28 cellular contexts compared by ENCODE assay signal in the genomic region with DNA sequence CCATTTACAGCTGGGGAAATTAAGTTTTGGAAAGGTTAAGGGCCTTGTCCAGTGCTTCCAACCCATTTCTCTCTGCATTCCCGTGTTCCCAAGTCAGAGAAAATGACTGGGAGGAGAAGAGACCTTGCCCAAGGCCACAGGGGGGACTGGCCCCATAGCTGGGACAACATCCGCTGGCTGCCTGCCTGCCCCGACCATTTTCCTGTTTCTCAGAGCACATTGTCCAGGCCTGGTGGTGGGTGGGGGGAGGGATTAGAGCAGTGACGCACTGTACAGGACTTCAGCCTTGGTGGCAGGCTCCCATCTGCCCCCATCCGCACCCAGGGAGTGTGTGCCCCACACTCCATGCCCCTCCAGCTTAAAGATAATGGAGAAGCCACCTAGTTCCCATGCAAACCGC. TPM values are rescaled to one million over a fixed set of nuclear protein-coding genes. Genes with fewer than 3 reads are reported as not detected.
DNase-seq lines count a peak whose midpoint lies in the region; ATAC-seq and TF ChIP-seq lines count a peak whose summit lies in the region.
"Had no signal": no experiment of that assay in that cellular context is flagged by ENCODE, and none has a peak within 500 bp of the region (broad histone marks: within the 10 kb centered on the region; RNA-seq: fewer than 3 reads in every experiment).

No MANE protein-coding gene starts in this region.

- H3K4me1 ChIP-seq in osteoblast (ENCODE audit: insufficient read depth, low read length) = no peaks in the 10 kb centered on the region
- H3K4me1 ChIP-seq: right lobe of liver had no signal

- H3K4me3 Mint-ChIP-seq in endothelial cell (ENCODE audit: unreplicated experiment) = no peak overlapping the region
- H3K4me3 Mint-ChIP-seq: activated T-helper 17 cell treated with anti-CD3 and anti-CD28 coated beads, Interleukin-2, amount 50 U/mL, for 72 hours; CD8-positive, alpha-beta T cell; IgD-negative memory B cell; T-helper 1 cell treated with Interleukin-12 subunit alpha and Interleukin-12 subunit beta and Interleukin-4 antibody, amounts not matched to agents 30 μg/mL and 1 μg/mL, for 36 hours had no signal

- no peak overlapping the region for H3K4me2 ChIP-seq in osteoblast (ENCODE audit: insufficient read depth, low read length)

- no peak for TF ChIP-seq CTCF in endothelial cell (IDR thresholded peaks at IDR 0.05; ENCODE audit: unreplicated experiment)
- TF ChIP-seq CTCF in osteoblast (IDR thresholded peaks at IDR 0.05; ENCODE audit: extremely low read depth, low read depth, low read length) = no peak

- no peaks in the 10 kb centered on the region for H3K27me3 ChIP-seq in osteoblast (ENCODE audit: insufficient read depth, low read length)
- H3K27me3 ChIP-seq: right lobe of liver, tibial nerve had no signal

- peaks cover 10% of the 10 kb centered on the region for H3K27me3 Mint-ChIP-seq in endothelial cell (ENCODE audit: unreplicated experiment)
- H3K27me3 Mint-ChIP-seq: activated T-helper 17 cell treated with anti-CD3 and anti-CD28 coated beads, Interleukin-2, amount 50 U/mL, for 72 hours; IgD-negative memory B cell had no signal

- DNase-seq in D341Med (ENCODE audit: low spot score) = peak; percentile 24
- DNase-seq in endothelial cell (ENCODE audit: low spot score) = no peak
- DNase-seq in osteoblast (ENCODE audit: insufficient read length, low spot score, missing footprints) = peak; percentile 89
- no peak for DNase-seq in AG08396 (ENCODE audit: low spot score)
- no peak for DNase-seq in activated T-cell treated with anti-CD3 and anti-CD28 coated beads for 4 hours
- DNase-seq: activated CD4-positive, CD25-positive, alpha-beta regulatory T cell; activated naive CD4-positive, alpha-beta T cell treated with anti-CD3 and anti-CD28 coated beads, Interleukin-2, amount 50 U/mL, for 16 hours; cortex of kidney; DMS 273 treated with DMSO at 0.1 percent for 48 hours; GDM1; NCI-H146; stimulated activated CD4-positive, alpha-beta T cell treated with anti-CD3 and anti-CD28 coated beads, Interleukin-4, amount 100 ng/mL, for 24 hours had no signal

- peaks cover 22% of the 10 kb centered on the region for H3K4me1 Mint-ChIP-seq in endothelial cell (ENCODE audit: unreplicated experiment)
- H3K4me1 Mint-ChIP-seq: activated T-helper 17 cell treated with anti-CD3 and anti-CD28 coated beads, Interleukin-2, amount 50 U/mL, for 72 hours had no signal

- no peak overlapping the region for H2AFZ ChIP-seq in osteoblast (ENCODE audit: low read length)

- H4K20me1 ChIP-seq in osteoblast (ENCODE audit: insufficient read depth, low read length) = no peaks in the 10 kb centered on the region

- no peak overlapping the region for H3K27ac ChIP-seq in osteoblast (ENCODE audit: low read depth, low read length)
- H3K27ac ChIP-seq: right lobe of liver, RWPE1, tibial nerve had no signal

- H3K9me3 Mint-ChIP-seq in endothelial cell (ENCODE audit: unreplicated experiment) = no peaks in the 10 kb centered on the region
- H3K9me3 Mint-ChIP-seq: activated T-helper 17 cell treated with anti-CD3 and anti-CD28 coated beads, Interleukin-2, amount 50 U/mL, for 72 hours; CD8-positive, alpha-beta T cell; IgD-negative memory B cell had no signal

- H3K9me3 ChIP-seq in osteoblast (ENCODE audit: low read depth, low read length) = no peaks in the 10 kb centered on the region
- H3K9me3 ChIP-seq: right lobe of liver had no signal

- no peaks in the 10 kb centered on the region for H3K79me2 ChIP-seq in osteoblast (ENCODE audit: insufficient read depth, low read length)

- no peak overlapping the region for H3K4me3 ChIP-seq in osteoblast (ENCODE audit: insufficient read depth, low read length)
- H3K4me3 ChIP-seq: right lobe of liver, tibial nerve had no signal

- peaks cover 3% of the 10 kb centered on the region for H3K36me3 Mint-ChIP-seq in endothelial cell (ENCODE audit: low read depth, unreplicated experiment)
- H3K36me3 Mint-ChIP-seq: CD8-positive, alpha-beta T cell had no signal

- no peaks in the 10 kb centered on the region for H3K36me3 ChIP-seq in osteoblast (ENCODE audit: insufficient read depth, low read length)
- H3K36me3 ChIP-seq: right lobe of liver, tibial nerve had no signal

- peak overlapping the region; percentile 64 for H3K27ac Mint-ChIP-seq in endothelial cell (ENCODE audit: unreplicated experiment)
- H3K27ac Mint-ChIP-seq: activated T-helper 17 cell treated with anti-CD3 and anti-CD28 coated beads, Interleukin-2, amount 50 U/mL, for 72 hours; CD8-positive, alpha-beta T cell; IgD-negative memory B cell; progenitor cell of endocrine pancreas; T-helper 1 cell treated with Interleukin-12 subunit alpha and Interleukin-12 subunit beta and Interleukin-4 antibody, amounts not matched to agents 30 μg/mL and 1 μg/mL, for 36 hours had no signal

- ATAC-seq in HG03520 (IDR thresholded peaks at IDR 0.05; ENCODE audit: unreplicated experiment) (no peak), HG03139 (IDR thresholded peaks at IDR 0.05; ENCODE audit: unreplicated experiment) (no peak)
- ATAC-seq: activated T-helper 17 cell treated with anti-CD3 and anti-CD28 coated beads, Interleukin-2, amount 50 U/mL, for 72 hours; CD8-positive, alpha-beta T cell; esophagus mucosa; HCT116 had no signal

TF ChIP-seq in PFSK-1, 5 proteins besides CTCF, POLR2A, EP300 and RAD21:
- TF ChIP-seq, protein P1, sequence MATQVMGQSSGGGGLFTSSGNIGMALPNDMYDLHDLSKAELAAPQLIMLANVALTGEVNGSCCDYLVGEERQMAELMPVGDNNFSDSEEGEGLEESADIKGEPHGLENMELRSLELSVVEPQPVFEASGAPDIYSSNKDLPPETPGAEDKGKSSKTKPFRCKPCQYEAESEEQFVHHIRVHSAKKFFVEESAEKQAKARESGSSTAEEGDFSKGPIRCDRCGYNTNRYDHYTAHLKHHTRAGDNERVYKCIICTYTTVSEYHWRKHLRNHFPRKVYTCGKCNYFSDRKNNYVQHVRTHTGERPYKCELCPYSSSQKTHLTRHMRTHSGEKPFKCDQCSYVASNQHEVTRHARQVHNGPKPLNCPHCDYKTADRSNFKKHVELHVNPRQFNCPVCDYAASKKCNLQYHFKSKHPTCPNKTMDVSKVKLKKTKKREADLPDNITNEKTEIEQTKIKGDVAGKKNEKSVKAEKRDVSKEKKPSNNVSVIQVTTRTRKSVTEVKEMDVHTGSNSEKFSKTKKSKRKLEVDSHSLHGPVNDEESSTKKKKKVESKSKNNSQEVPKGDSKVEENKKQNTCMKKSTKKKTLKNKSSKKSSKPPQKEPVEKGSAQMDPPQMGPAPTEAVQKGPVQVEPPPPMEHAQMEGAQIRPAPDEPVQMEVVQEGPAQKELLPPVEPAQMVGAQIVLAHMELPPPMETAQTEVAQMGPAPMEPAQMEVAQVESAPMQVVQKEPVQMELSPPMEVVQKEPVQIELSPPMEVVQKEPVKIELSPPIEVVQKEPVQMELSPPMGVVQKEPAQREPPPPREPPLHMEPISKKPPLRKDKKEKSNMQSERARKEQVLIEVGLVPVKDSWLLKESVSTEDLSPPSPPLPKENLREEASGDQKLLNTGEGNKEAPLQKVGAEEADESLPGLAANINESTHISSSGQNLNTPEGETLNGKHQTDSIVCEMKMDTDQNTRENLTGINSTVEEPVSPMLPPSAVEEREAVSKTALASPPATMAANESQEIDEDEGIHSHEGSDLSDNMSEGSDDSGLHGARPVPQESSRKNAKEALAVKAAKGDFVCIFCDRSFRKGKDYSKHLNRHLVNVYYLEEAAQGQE (IDR thresholded peaks at IDR 0.05; ENCODE audit: insufficient read depth in 1 of 2, low read depth in 2 of 2, low read length in 2 of 2) = no peak
- TF ChIP-seq TAF1 (IDR thresholded peaks at IDR 0.05; ENCODE audit: borderline replicate concordance, insufficient read depth, low read length) (no peak), FOXP2 (optimal IDR thresholded peaks at IDR 0.05; ENCODE audit: borderline replicate concordance, extremely low read depth, extremely low read length, insufficient read depth) (peak; percentile 73)

RNA-seq across cellular contexts. Expression of gene DIO3, which starts 27.7 kb away (rescaled TPM):
- 318 TPM for polyA plus RNA-seq in PFSK-1 (2012; ENCODE audit: insufficient read length, low read depth)
- total RNA-seq in endothelial cell (ENCODE audit: unreplicated experiment) (6.1 TPM), osteoblast (not detected in 2 replicates)
- total RNA-seq: A673; activated T-helper 17 cell treated with anti-CD3 and anti-CD28 coated beads, Interleukin-2, amount 50 U/mL, for 72 hours; cardiac septum; CD8-positive, alpha-beta T cell; fibroblast of villous mesenchyme had no signal
- polyA plus RNA-seq: IgD-negative memory B cell had no signal

Comparison
In these comparisons a context has a peak if more than half of its experiments do, and no peak if none do; other contexts are left out.
1. DNase-seq: peak in D341Med (single experiment) and osteoblast (single experiment); none in endothelial cell (single experiment), AG08396 (single experiment) and activated T-cell treated with anti-CD3 and anti-CD28 coated beads for 4 hours (single experiment).